8 cellular contexts compared by ENCODE assay signal in genomic region chr14:71855399-71856036, GRCh38.
DNase-seq lines count a peak whose midpoint lies in the region; ATAC-seq and TF ChIP-seq lines count a peak whose summit lies in the region.

No MANE protein-coding gene starts in this region.

- H3K36me3 ChIP-seq in BJ (ENCODE audit: control insufficient read depth, insufficient read depth, low read length) (no peaks in the 10 kb centered on the region), upper lobe of right lung (no peaks in the 10 kb centered on the region)

- H3K4me1 ChIP-seq in upper lobe of right lung = no peaks in the 10 kb centered on the region

- H3K4me3 Mint-ChIP-seq in activated CD8-positive, alpha-beta memory T cell treated with anti-CD3 and anti-CD28 coated beads, Interleukin-2, amount 10 ng/mL, durations not matched to agents 7 days and 5 days = no peak overlapping the region
- H3K4me3 Mint-ChIP-seq in neural crest cell = no peak overlapping the region

- H3K36me3 Mint-ChIP-seq in activated CD8-positive, alpha-beta memory T cell treated with anti-CD3 and anti-CD28 coated beads, Interleukin-2, amount 10 ng/mL, durations not matched to agents 7 days and 5 days = peaks cover 5% of the 10 kb centered on the region
- peaks cover 44% of the 10 kb centered on the region for H3K36me3 Mint-ChIP-seq in neural crest cell (ENCODE audit: low read depth)

- CTCF ChIA-PET in BJ (lab: Yijun Ruan, JAX) = interaction anchor here (0.6 to 3.7 kb wide), 38 partner anchors 10 to 754 kb away, joined by 3 to 33 read pairs (median 4); no protein-coding TSS in a partner anchor
- CTCF ChIA-PET in activated CD8-positive, alpha-beta memory T cell treated with anti-CD3 and anti-CD28 coated beads, Interleukin-2, amount 10 ng/mL, durations not matched to agents 7 days and 5 days (lab: Charles Lee) = interaction anchor here (0.6 to 4.2 kb wide), 21 partner anchors 13 to 768 kb away, joined by 3 to 18 read pairs (median 4); no protein-coding TSS in a partner anchor

- intact Hi-C loops in upper lobe of right lung (cut with DNase I) = no loop called here

- ATAC-seq in GM21529 (IDR thresholded peaks at IDR 0.05; ENCODE audit: unreplicated experiment) (peak; percentile 55), upper lobe of right lung (peak; percentile 93), GM18870 (IDR thresholded peaks at IDR 0.05; ENCODE audit: unreplicated experiment) (no peak)
- peak; percentile 45 for ATAC-seq in activated CD8-positive, alpha-beta memory T cell treated with anti-CD3 and anti-CD28 coated beads, Interleukin-2, amount 10 ng/mL, durations not matched to agents 7 days and 5 days

- H3K9me3 Mint-ChIP-seq in activated CD8-positive, alpha-beta memory T cell treated with anti-CD3 and anti-CD28 coated beads, Interleukin-2, amount 10 ng/mL, durations not matched to agents 7 days and 5 days (ENCODE audit: low read depth) = no peaks in the 10 kb centered on the region
- H3K9me3 Mint-ChIP-seq in neural crest cell = peaks cover 29% of the 10 kb centered on the region

- no peak overlapping the region for H3K27ac Mint-ChIP-seq in activated CD8-positive, alpha-beta memory T cell treated with anti-CD3 and anti-CD28 coated beads, Interleukin-2, amount 10 ng/mL, durations not matched to agents 7 days and 5 days
- H3K27ac Mint-ChIP-seq in neural crest cell (ENCODE audit: unreplicated experiment) = no peak overlapping the region

- DNase-seq in BJ (ENCODE audit: low read depth) (peak; percentile 5), NCI-H69 (lab: John Stamatoyannopoulos, UW) (peak; percentile 62), fibroblast of gingiva (ENCODE audit: low read depth) (peak; percentile 59), neural crest cell (ENCODE audit: low read depth, low spot score) (peak; percentile 77), upper lobe of right lung (peak; percentile 84)
- peak; percentile 65 for DNase-seq in activated CD8-positive, alpha-beta memory T cell treated with anti-CD3 and anti-CD28 coated beads, Interleukin-2, amount 10 ng/mL, durations not matched to agents 7 days and 5 days

- H3K27me3 Mint-ChIP-seq in activated CD8-positive, alpha-beta memory T cell treated with anti-CD3 and anti-CD28 coated beads, Interleukin-2, amount 10 ng/mL, durations not matched to agents 7 days and 5 days = peaks cover 52% of the 10 kb centered on the region
- H3K27me3 Mint-ChIP-seq in neural crest cell (ENCODE audit: low read depth) = no peaks in the 10 kb centered on the region

- H3K27me3 ChIP-seq in BJ (ENCODE audit: control insufficient read depth, insufficient read depth, low read length) (0 out of 2 replicates have a peak, but pooled peaks cover 1% of the 10 kb centered on the region), upper lobe of right lung (no peaks in the 10 kb centered on the region)

- H3K4me3 ChIP-seq in BJ (ENCODE audit: low read depth, low read length) (no peak overlapping the region), upper lobe of right lung (no peak overlapping the region)

- POLR2A ChIA-PET in BJ (lab: Charles Lee) = no interaction called here

- no peak overlapping the region for H3K27ac ChIP-seq in upper lobe of right lung

- TF ChIP-seq CTCF in BJ (IDR thresholded peaks at IDR 0.05; ENCODE audit: insufficient read depth, low read depth, low read length) = peak; percentile 89
- TF ChIP-seq CTCF in neural crest cell (conservative IDR thresholded peaks at IDR 0.05) = peak; percentile 68
- TF ChIP-seq CTCF in upper lobe of right lung (IDR thresholded peaks at IDR 0.05) = peak; percentile 71

- peaks cover 15% of the 10 kb centered on the region for H3K4me1 Mint-ChIP-seq in activated CD8-positive, alpha-beta memory T cell treated with anti-CD3 and anti-CD28 coated beads, Interleukin-2, amount 10 ng/mL, durations not matched to agents 7 days and 5 days
- H3K4me1 Mint-ChIP-seq in neural crest cell = peaks cover 14% of the 10 kb centered on the region

- H3K9me3 ChIP-seq in upper lobe of right lung = no peaks in the 10 kb centered on the region

Comparison
In these comparisons a context has a peak if more than half of its experiments do, and no peak if none do; other contexts are left out.
1. DNase-seq: peak in every context shown above with its lines; median percentile 84 in upper lobe of right lung; 77 in neural crest cell; 65 in activated CD8-positive, alpha-beta memory T cell treated with anti-CD3 and anti-CD28 coated beads, Interleukin-2, amount 10 ng/mL, durations not matched to agents 7 days and 5 days; 62 in NCI-H69; 59 in fibroblast of gingiva; 5 in BJ.